In the genomic region with DNA sequence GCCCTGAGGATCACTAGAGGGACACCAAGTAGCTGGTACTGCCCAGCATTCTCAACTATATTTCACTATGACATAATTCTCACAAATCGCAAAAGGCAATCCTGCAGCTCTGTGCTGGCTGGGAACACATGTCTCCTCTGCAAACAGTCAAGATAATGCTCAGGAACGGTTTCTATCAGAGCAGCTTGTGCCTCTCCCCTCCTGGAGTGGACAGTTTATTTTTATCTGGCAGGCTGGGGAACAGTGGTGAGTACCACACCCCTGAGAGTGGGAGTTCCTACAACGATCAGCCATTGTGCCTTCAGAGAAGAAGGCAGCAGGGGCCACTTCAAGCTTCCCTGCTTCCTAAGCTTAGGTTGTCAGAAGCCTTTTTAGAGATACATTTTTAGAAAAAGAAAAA, we compare ENCODE assay signal across 19 cellular contexts.
DNase-seq lines count a peak whose midpoint lies in the region; ATAC-seq and TF ChIP-seq lines count a peak whose summit lies in the region.
"Had no signal": no experiment of that assay in that cellular context is flagged by ENCODE, and none has a peak within 500 bp of the region (broad histone marks: within the 10 kb centered on the region; RNA-seq: fewer than 3 reads in every experiment).

No MANE protein-coding gene starts in this region.

- no peak for TF ChIP-seq CTCF in neural crest cell (conservative IDR thresholded peaks at IDR 0.05)
- no peak for TF ChIP-seq CTCF in OCI-LY7 (conservative IDR thresholded peaks at IDR 0.05; ENCODE audit: low read length)

- CTCF ChIA-PET in CD8-positive, alpha-beta memory T cell (lab: Charles Lee), result interaction anchor here (0.8 to 1.7 kb wide), 2 partner anchors 10 to 128 kb away, joined by 5 to 7 read pairs; no protein-coding TSS in a partner anchor
- CTCF ChIA-PET in OCI-LY7 (lab: Charles Lee; ENCODE audit: unreplicated experiment), result no interaction called here

- no peak overlapping the region for H3K4me2 ChIP-seq in OCI-LY7 (ENCODE audit: low read length)

- no peak for ATAC-seq in GM19328 (IDR thresholded peaks at IDR 0.05; ENCODE audit: unreplicated experiment)
- ATAC-seq: Panc1, SK-N-SH treated with all-trans-retinoic acid at 6 μM for 48 hours had no signal

- H3K36me3 ChIP-seq in CD8-positive, alpha-beta memory T cell (ENCODE audit: insufficient read depth, low read length), result peaks cover 63% of the 10 kb centered on the region
- H3K36me3 ChIP-seq in OCI-LY7 (ENCODE audit: insufficient read depth, low read length), result peaks cover 49% of the 10 kb centered on the region

- no peak for DNase-seq in CD8-positive, alpha-beta memory T cell
- DNase-seq in NCI-H345 (lab: John Stamatoyannopoulos, UW) (peak; percentile 66), erythroblast (lab: John Stamatoyannopoulos, UW) (peak; percentile 91 to 98), neural crest cell (ENCODE audit: low read depth, low spot score) (no peak), OCI-LY7 (ENCODE audit: low spot score) (no peak), NCI-H524 (lab: John Stamatoyannopoulos, UW) (no peak), COLO668 (lab: John Stamatoyannopoulos, UW; ENCODE audit: unreplicated experiment) (no peak)
- DNase-seq: activated gamma-delta T cell; AML-193; colonic mucosa; DMS53; mesenchymal stem cell; NCI-H1930; NCI-H524 treated with DMSO at 0.1 percent for 48 hours; retina; stimulated activated CD4-positive, alpha-beta T cell treated with anti-CD3 and anti-CD28 coated beads, Interleukin-1b, Interleukin-23, amount 100 ng/mL, for 48 hours had no signal

- H3K4me3 Mint-ChIP-seq in CD8-positive, alpha-beta memory T cell, result no peak overlapping the region
- no peak overlapping the region for H3K4me3 Mint-ChIP-seq in neural crest cell

- POLR2A ChIA-PET in CD8-positive, alpha-beta memory T cell (lab: Charles Lee), result no interaction called here
- POLR2A ChIA-PET in OCI-LY7 (lab: Charles Lee), result interaction anchor here (1.1 to 1.4 kb wide), 3 partner anchors 8 to 20 kb away, joined by 3 to 4 read pairs (median 4); no protein-coding TSS in a partner anchor

- H3K4me1 Mint-ChIP-seq in CD8-positive, alpha-beta memory T cell, result no peaks in the 10 kb centered on the region
- H3K4me1 Mint-ChIP-seq in neural crest cell, result peaks cover 8% of the 10 kb centered on the region

- H2AFZ ChIP-seq in OCI-LY7 (ENCODE audit: low read length), result no peak overlapping the region

- no peaks in the 10 kb centered on the region for H3K79me2 ChIP-seq in OCI-LY7 (ENCODE audit: insufficient read depth, low read depth, low read length)

- H3K9me3 Mint-ChIP-seq in CD8-positive, alpha-beta memory T cell, result no peaks in the 10 kb centered on the region
- H3K9me3 Mint-ChIP-seq in neural crest cell, result no peaks in the 10 kb centered on the region

- H3K27me3 Mint-ChIP-seq in CD8-positive, alpha-beta memory T cell, result no peaks in the 10 kb centered on the region
- no peaks in the 10 kb centered on the region for H3K27me3 Mint-ChIP-seq in neural crest cell (ENCODE audit: low read depth)

- no peaks in the 10 kb centered on the region for H3K9me2 ChIP-seq in OCI-LY7 (ENCODE audit: insufficient read depth, low read length)

- no peaks in the 10 kb centered on the region for H3K4me1 ChIP-seq in CD8-positive, alpha-beta memory T cell (ENCODE audit: insufficient read depth, low read length)
- no peaks in the 10 kb centered on the region for H3K4me1 ChIP-seq in OCI-LY7 (ENCODE audit: insufficient read depth, low read length, poor library complexity, severe bottlenecking)
- H3K4me1 ChIP-seq: colonic mucosa had no signal

- H3K9me3 ChIP-seq in CD8-positive, alpha-beta memory T cell (ENCODE audit: low read length), result no peaks in the 10 kb centered on the region
- H3K9me3 ChIP-seq in OCI-LY7 (ENCODE audit: low read length), result no peaks in the 10 kb centered on the region
- H3K9me3 ChIP-seq: colonic mucosa had no signal

- BruUV-seq in OCI-LY7 (replicated peaks; lab: Mats Ljungman, UMichigan), result no TSS peak

- TF ChIP-seq POLR2A in erythroblast (IDR thresholded peaks at IDR 0.05; ENCODE audit: low read length), result peak; percentile 99

- H3K27me3 ChIP-seq in CD8-positive, alpha-beta memory T cell (ENCODE audit: insufficient read depth, low read length, poor library complexity, severe bottlenecking), result no peaks in the 10 kb centered on the region
- H3K27me3 ChIP-seq: colonic mucosa had no signal

- H3K36me3 Mint-ChIP-seq in CD8-positive, alpha-beta memory T cell, result peaks cover 9 to 92% (median 20%) of the 10 kb centered on the region in 3 donors
- peaks cover 24% of the 10 kb centered on the region for H3K36me3 Mint-ChIP-seq in neural crest cell (ENCODE audit: low read depth)

- intact Hi-C loops in OCI-LY7 (cut with micrococcal nuclease; ENCODE audit: unreplicated experiment), result no loop called here

- no peak overlapping the region for H3K4me3 ChIP-seq in CD8-positive, alpha-beta memory T cell (ENCODE audit: low read length)
- no peak overlapping the region for H3K4me3 ChIP-seq in OCI-LY7 (ENCODE audit: low read depth, low read length, poor library complexity, severe bottlenecking)
- H3K4me3 ChIP-seq: colonic mucosa had no signal

- H3K27ac ChIP-seq in CD8-positive, alpha-beta memory T cell (ENCODE audit: low read depth, low read length), result peak overlapping the region; percentile 21
- no peak overlapping the region for H3K27ac ChIP-seq in OCI-LY7 (ENCODE audit: low read depth, low read length, poor library complexity, severe bottlenecking)
- H3K27ac ChIP-seq: colonic mucosa had no signal

- peak overlapping the region in 4 of 8 donors; percentile 26 to 67 (median 62) for H3K27ac Mint-ChIP-seq in CD8-positive, alpha-beta memory T cell
- peak overlapping the region; percentile 68 for H3K27ac Mint-ChIP-seq in neural crest cell (ENCODE audit: unreplicated experiment)

- no peaks in the 10 kb centered on the region for H4K20me1 ChIP-seq in OCI-LY7 (ENCODE audit: insufficient read depth, low read length)

Comparison
In these comparisons a context has a peak if more than half of its experiments do, and no peak if none do; other contexts are left out.
1. DNase-seq: peak in NCI-H345 (single experiment) and erythroblast (2 of 2); none in CD8-positive, alpha-beta memory T cell (0 of 5), neural crest cell (single experiment), OCI-LY7 (single experiment), NCI-H524 (0 of 2) and COLO668 (single experiment).